33 cellular contexts compared by ENCODE assay signal in the genomic region with DNA sequence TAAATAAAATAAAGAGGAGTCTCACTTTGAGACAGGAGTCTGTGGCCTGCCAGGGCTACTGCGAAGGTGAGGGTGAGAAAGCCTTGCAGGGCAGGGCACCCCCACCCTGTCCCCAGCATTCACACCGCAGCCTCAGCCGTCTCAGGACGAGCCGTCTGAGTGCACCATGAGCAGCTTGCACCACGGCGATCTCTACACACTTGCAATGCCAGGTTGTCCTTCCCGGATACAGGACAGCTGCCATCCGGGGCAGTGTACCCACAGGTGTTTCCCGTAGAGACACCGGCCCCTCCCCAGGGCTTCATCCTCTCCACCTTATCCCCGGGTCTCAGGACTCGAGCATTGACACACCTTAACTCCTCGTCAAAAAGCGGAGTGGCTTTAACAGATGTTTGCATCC. TPM values are rescaled to one million over a fixed set of nuclear protein-coding genes. Genes with fewer than 3 reads are reported as not detected.
"Had no signal": no experiment of that assay in that cellular context is flagged by ENCODE, and none has a peak within 500 bp of the region (broad histone marks: within the 10 kb centered on the region; RNA-seq: fewer than 3 reads in every experiment).

No MANE protein-coding gene starts in this region.

- H3K4me3 ChIP-seq: adrenal gland, body of pancreas, breast epithelium had no signal

- H3K27ac ChIP-seq: adrenal gland, body of pancreas, brain microvascular endothelial cell, breast epithelium, VCaP had no signal

- ATAC-seq: activated CD8-positive, alpha-beta memory T cell treated with anti-CD3 and anti-CD28 coated beads, Interleukin-2, amount 10 ng/mL, durations not matched to agents 7 days and 5 days; activated CD8-positive, alpha-beta T cell treated with anti-CD3 and anti-CD28 coated beads for 36 hours; body of pancreas had no signal

- H3K27me3 Mint-ChIP-seq: activated B cell treated with CpG ODN at 0.5 μM for 24 hours; activated CD4-positive, alpha-beta memory T cell treated with anti-CD3 and anti-CD28 coated beads for 36 hours; activated CD4-positive, alpha-beta T cell treated with anti-CD3 and anti-CD28 coated beads, Interleukin-2, amount 10 ng/mL, durations not matched to agents 24 days and 14 days; activated CD8-positive, alpha-beta memory T cell treated with anti-CD3 and anti-CD28 coated beads, Interleukin-2, amount 10 ng/mL, durations not matched to agents 7 days and 5 days; activated naive CD4-positive, alpha-beta T cell treated with anti-CD3 and anti-CD28 coated beads, Interleukin-2, amount 10 ng/mL, durations not matched to agents 7 days and 5 days; activated naive CD4-positive, alpha-beta T cell treated with anti-CD3 and anti-CD28 coated beads, Interleukin-2, amount 50 U/mL, for 24 hours had no signal

- H3K36me3 ChIP-seq: adrenal gland, brain microvascular endothelial cell, breast epithelium had no signal

- H3K9me3 Mint-ChIP-seq: activated B cell treated with CpG ODN at 0.5 μM for 24 hours; activated CD4-positive, alpha-beta T cell treated with anti-CD3 and anti-CD28 coated beads, Interleukin-2, amount 10 ng/mL, durations not matched to agents 24 days and 14 days; activated CD8-positive, alpha-beta T cell treated with anti-CD3 and anti-CD28 coated beads for 36 hours; activated naive CD4-positive, alpha-beta T cell treated with anti-CD3 and anti-CD28 coated beads, Interleukin-2, amount 10 ng/mL, durations not matched to agents 7 days and 5 days; activated naive CD4-positive, alpha-beta T cell treated with anti-CD3 and anti-CD28 coated beads, Interleukin-2, amount 50 U/mL, for 24 hours; activated naive CD8-positive, alpha-beta T cell treated with anti-CD3 and anti-CD28 coated beads for 36 hours; activated T-cell treated with anti-CD3 and anti-CD28 coated beads, Interleukin-2, amount 50 U/mL, for 24 hours; activated T-helper 2 cell treated with anti-CD3 and anti-CD28 coated beads, Interferon-gamma antibody, Interleukin-2, Interleukin-4, amounts not matched to agents 10 μg/mL and 5 μg/mL and 100 μg/mL, durations not matched to agents 14 hours and 24 hours and 36 hours; T-helper 1 cell treated with Interleukin-12 subunit alpha and Interleukin-12 subunit beta and Interleukin-4 antibody, amounts not matched to agents 30 μg/mL and 1 μg/mL, for 36 hours; T-helper 2 cell treated with Interferon-gamma antibody and Interleukin-4, amounts not matched to agents 5 μg/mL and 100 μg/mL, for 36 hours had no signal

- H3K4me1 Mint-ChIP-seq: activated B cell treated with CpG ODN at 0.5 μM for 24 hours; activated CD4-positive, alpha-beta T cell treated with anti-CD3 and anti-CD28 coated beads, Interleukin-2, amount 10 ng/mL, durations not matched to agents 24 days and 14 days; activated CD8-positive, alpha-beta memory T cell treated with anti-CD3 and anti-CD28 coated beads, Interleukin-2, amount 10 ng/mL, durations not matched to agents 7 days and 5 days; activated naive CD4-positive, alpha-beta T cell treated with anti-CD3 and anti-CD28 coated beads, Interleukin-2, amount 10 ng/mL, durations not matched to agents 7 days and 5 days; activated naive CD4-positive, alpha-beta T cell treated with anti-CD3 and anti-CD28 coated beads, Interleukin-2, amount 50 U/mL, for 24 hours; activated naive CD8-positive, alpha-beta T cell treated with anti-CD3 and anti-CD28 coated beads for 36 hours had no signal

- H3K36me3 Mint-ChIP-seq: activated CD4-positive, alpha-beta memory T cell treated with anti-CD3 and anti-CD28 coated beads for 36 hours; activated CD8-positive, alpha-beta memory T cell treated with anti-CD3 and anti-CD28 coated beads, Interleukin-2, amount 10 ng/mL, durations not matched to agents 7 days and 5 days; activated naive CD4-positive, alpha-beta T cell treated with anti-CD3 and anti-CD28 coated beads, Interleukin-2, amount 10 ng/mL, durations not matched to agents 7 days and 5 days; activated naive CD4-positive, alpha-beta T cell treated with anti-CD3 and anti-CD28 coated beads, Interleukin-2, amount 50 U/mL, for 24 hours; activated naive CD8-positive, alpha-beta T cell treated with anti-CD3 and anti-CD28 coated beads for 36 hours had no signal

- H3K27me3 ChIP-seq: adrenal gland, body of pancreas, brain microvascular endothelial cell had no signal

- H3K27ac Mint-ChIP-seq: activated B cell treated with CpG ODN at 0.5 μM for 24 hours; activated CD4-positive, alpha-beta memory T cell treated with anti-CD3 and anti-CD28 coated beads for 36 hours; activated CD4-positive, alpha-beta T cell treated with anti-CD3 and anti-CD28 coated beads, Interleukin-2, amount 10 ng/mL, durations not matched to agents 24 days and 14 days; activated CD8-positive, alpha-beta memory T cell treated with anti-CD3 and anti-CD28 coated beads, Interleukin-2, amount 10 ng/mL, durations not matched to agents 7 days and 5 days; activated CD8-positive, alpha-beta T cell treated with anti-CD3 and anti-CD28 coated beads for 36 hours; activated naive CD4-positive, alpha-beta T cell treated with anti-CD3 and anti-CD28 coated beads, Interleukin-2, amount 10 ng/mL, durations not matched to agents 7 days and 5 days; activated naive CD4-positive, alpha-beta T cell treated with anti-CD3 and anti-CD28 coated beads, Interleukin-2, amount 50 U/mL, for 24 hours; activated naive CD8-positive, alpha-beta T cell treated with anti-CD3 and anti-CD28 coated beads for 36 hours; activated T-cell treated with anti-CD3 and anti-CD28 coated beads, Interleukin-2, amount 50 U/mL, for 24 hours; activated T-helper 2 cell treated with anti-CD3 and anti-CD28 coated beads, Interferon-gamma antibody, Interleukin-2, Interleukin-4, amounts not matched to agents 10 μg/mL and 5 μg/mL and 100 μg/mL, durations not matched to agents 14 hours and 24 hours and 36 hours; T-helper 1 cell treated with Interleukin-12 subunit alpha and Interleukin-12 subunit beta and Interleukin-4 antibody, amounts not matched to agents 30 μg/mL and 1 μg/mL, for 36 hours; T-helper 2 cell treated with Interferon-gamma antibody and Interleukin-4, amounts not matched to agents 5 μg/mL and 100 μg/mL, for 36 hours had no signal

- H3K4me3 Mint-ChIP-seq: activated B cell treated with CpG ODN at 0.5 μM for 24 hours; activated CD4-positive, alpha-beta memory T cell treated with anti-CD3 and anti-CD28 coated beads for 36 hours; activated CD4-positive, alpha-beta T cell treated with anti-CD3 and anti-CD28 coated beads, Interleukin-2, amount 10 ng/mL, durations not matched to agents 24 days and 14 days; activated CD8-positive, alpha-beta memory T cell treated with anti-CD3 and anti-CD28 coated beads, Interleukin-2, amount 10 ng/mL, durations not matched to agents 7 days and 5 days; activated CD8-positive, alpha-beta T cell treated with anti-CD3 and anti-CD28 coated beads for 36 hours; activated naive CD4-positive, alpha-beta T cell treated with anti-CD3 and anti-CD28 coated beads, Interleukin-2, amount 10 ng/mL, durations not matched to agents 7 days and 5 days; activated naive CD4-positive, alpha-beta T cell treated with anti-CD3 and anti-CD28 coated beads, Interleukin-2, amount 50 U/mL, for 24 hours; activated naive CD8-positive, alpha-beta T cell treated with anti-CD3 and anti-CD28 coated beads for 36 hours; activated T-cell treated with anti-CD3 and anti-CD28 coated beads, Interleukin-2, amount 50 U/mL, for 24 hours; T-helper 1 cell treated with Interleukin-12 subunit alpha and Interleukin-12 subunit beta and Interleukin-4 antibody, amounts not matched to agents 30 μg/mL and 1 μg/mL, for 36 hours; T-helper 2 cell treated with Interferon-gamma antibody and Interleukin-4, amounts not matched to agents 5 μg/mL and 100 μg/mL, for 36 hours had no signal

- H3K4me1 ChIP-seq: adrenal gland, body of pancreas, breast epithelium had no signal

- DNase-seq: activated B cell treated with CpG ODN at 0.5 μM for 24 hours; activated CD4-positive, alpha-beta memory T cell treated with anti-CD3 and anti-CD28 coated beads for 36 hours; activated CD4-positive, alpha-beta T cell treated with anti-CD3 and anti-CD28 coated beads for 4 hours; activated CD4-positive, alpha-beta T cell treated with anti-CD3 and anti-CD28 coated beads, Interleukin-2, amount 10 ng/mL, durations not matched to agents 24 days and 14 days; activated CD4-positive, alpha-beta T cell treated with anti-CD3 and anti-CD28 coated beads, Interleukin-2, amount 50 U/mL, for 1 hour; activated CD4-positive, alpha-beta T cell treated with anti-CD3 and anti-CD28 coated beads, Interleukin-2, amount 50 U/mL, for 4 hours; activated CD4-positive, CD25-positive, alpha-beta regulatory T cell treated with anti-CD3 and anti-CD28 coated beads, Interleukin-2, amount 50 U/mL, for 72 hours; activated CD8-positive, alpha-beta memory T cell treated with anti-CD3 and anti-CD28 coated beads, Interleukin-2, amount 10 ng/mL, durations not matched to agents 7 days and 5 days; activated CD8-positive, alpha-beta memory T cell treated with anti-CD3 and anti-CD28 coated beads, Interleukin-2, amount 50 U/mL, for 48 hours; activated CD8-positive, alpha-beta T cell treated with anti-CD3 and anti-CD28 coated beads for 36 hours; activated effector memory CD4-positive, alpha-beta T cell treated with Interleukin-2 at 50 U/mL for 16 hours; activated gamma-delta T cell; activated naive CD4-positive, alpha-beta T cell treated with anti-CD3 and anti-CD28 coated beads, Interleukin-2, amount 10 ng/mL, durations not matched to agents 7 days and 5 days; activated naive CD4-positive, alpha-beta T cell treated with Interleukin-2 at 50 U/mL for 16 hours; activated naive CD8-positive, alpha-beta T cell treated with anti-CD3 and anti-CD28 coated beads for 36 hours; activated T-cell treated with anti-CD3 and anti-CD28 coated beads, Interleukin-2, amount 50 U/mL, for 24 hours; activated T-cell treated with anti-CD3 and anti-CD28 coated beads, Interleukin-2, amount 50 U/mL, for 48 hours; adrenal gland; amniotic stem cell; aorta; body of pancreas; brain microvascular endothelial cell; central memory CD4-positive, alpha-beta T cell; SW 1271; T-helper 1 cell; T-helper 2 cell; T-helper 9 cell had no signal

- H3K9me3 ChIP-seq: adrenal gland, body of pancreas, breast epithelium had no signal

RNA-seq across cellular contexts. Expression of a gene that starts 43.3 kb away (rescaled TPM):
- total RNA-seq: activated B cell treated with CpG ODN at 0.5 μM for 24 hours; activated CD4-positive, alpha-beta memory T cell treated with anti-CD3 and anti-CD28 coated beads for 36 hours; activated CD4-positive, alpha-beta T cell treated with anti-CD3 and anti-CD28 coated beads, Interleukin-2, amount 10 ng/mL, durations not matched to agents 24 days and 14 days; activated CD8-positive, alpha-beta memory T cell treated with anti-CD3 and anti-CD28 coated beads, Interleukin-2, amount 10 ng/mL, durations not matched to agents 7 days and 5 days; activated CD8-positive, alpha-beta T cell treated with anti-CD3 and anti-CD28 coated beads for 36 hours; activated naive CD8-positive, alpha-beta T cell treated with anti-CD3 and anti-CD28 coated beads for 36 hours; activated T-helper 2 cell treated with anti-CD3 and anti-CD28 coated beads, Interferon-gamma antibody, Interleukin-2, Interleukin-4, amounts not matched to agents 10 μg/mL and 5 μg/mL and 100 μg/mL, durations not matched to agents 14 hours and 24 hours and 36 hours had no signal
